Comparison of ENCODE assay signal across 1 cellular context in genomic region chr20:62741191-62741676, GRCh38.
TF ChIP-seq lines count a peak whose summit lies in the region.

No MANE protein-coding gene starts in this region.

TF ChIP-seq in SK-N-SH, 30 proteins besides CTCF, POLR2A, EP300 and RAD21:
- TF ChIP-seq REST (IDR thresholded peaks at IDR 0.05; ENCODE audit: low read depth, low read length) (peak; percentile 96), RCOR1 (IDR thresholded peaks at IDR 0.05; ENCODE audit: low read length) (no peak)
